1 cellular context compared by ENCODE assay signal in the genomic region with DNA sequence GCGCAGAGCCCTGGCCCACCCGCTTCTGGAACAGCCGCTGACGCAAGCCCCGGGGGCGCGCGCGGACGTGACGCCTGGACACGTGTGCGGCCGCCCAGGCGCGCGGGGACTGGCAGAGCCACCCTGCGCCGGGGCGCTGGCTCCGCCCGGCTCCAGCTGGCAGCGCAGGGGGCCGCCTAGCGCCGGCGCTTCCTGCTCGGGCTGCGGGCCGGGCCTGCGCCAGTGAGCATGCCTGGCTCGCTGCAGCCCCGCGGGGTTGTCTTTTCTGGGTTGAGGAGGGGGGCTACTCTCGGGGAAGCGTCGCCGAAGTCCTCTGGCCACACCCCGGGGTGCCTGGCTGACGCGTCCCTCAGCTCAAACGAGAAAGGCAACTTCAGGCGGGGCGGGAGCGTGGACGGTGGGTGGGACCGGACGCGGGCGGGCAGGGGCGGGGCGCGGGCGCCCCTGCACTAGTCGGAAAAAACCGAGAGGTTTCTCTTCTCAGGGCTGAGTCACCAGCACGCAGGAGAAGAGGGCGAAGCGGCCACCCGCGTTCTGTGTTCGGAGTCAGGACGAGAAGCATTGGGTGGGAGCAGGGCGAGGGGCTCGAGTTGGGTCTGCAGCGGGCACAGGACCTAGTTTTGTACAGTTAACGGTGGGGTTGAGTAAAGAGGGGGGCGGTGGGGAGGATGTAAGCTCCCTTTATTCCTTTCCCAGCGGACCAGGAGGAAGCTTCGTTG.
A peak's percentile ranks its signal among the peaks of the same experiment; 100 is the strongest.
TF ChIP-seq lines count a peak whose summit lies in the region.

A gene with protein sequence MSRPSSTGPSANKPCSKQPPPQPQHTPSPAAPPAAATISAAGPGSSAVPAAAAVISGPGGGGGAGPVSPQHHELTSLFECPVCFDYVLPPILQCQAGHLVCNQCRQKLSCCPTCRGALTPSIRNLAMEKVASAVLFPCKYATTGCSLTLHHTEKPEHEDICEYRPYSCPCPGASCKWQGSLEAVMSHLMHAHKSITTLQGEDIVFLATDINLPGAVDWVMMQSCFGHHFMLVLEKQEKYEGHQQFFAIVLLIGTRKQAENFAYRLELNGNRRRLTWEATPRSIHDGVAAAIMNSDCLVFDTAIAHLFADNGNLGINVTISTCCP (minus strand): TSS at position 48 of the 719 bp plus-strand sequence. CDS start 320 bp downstream, outside the sequence.

TF ChIP-seq in K562, 482 proteins besides CTCF, POLR2A, EP300 and RAD21 (continued from another document):
- TF ChIP-seq, protein P1, sequence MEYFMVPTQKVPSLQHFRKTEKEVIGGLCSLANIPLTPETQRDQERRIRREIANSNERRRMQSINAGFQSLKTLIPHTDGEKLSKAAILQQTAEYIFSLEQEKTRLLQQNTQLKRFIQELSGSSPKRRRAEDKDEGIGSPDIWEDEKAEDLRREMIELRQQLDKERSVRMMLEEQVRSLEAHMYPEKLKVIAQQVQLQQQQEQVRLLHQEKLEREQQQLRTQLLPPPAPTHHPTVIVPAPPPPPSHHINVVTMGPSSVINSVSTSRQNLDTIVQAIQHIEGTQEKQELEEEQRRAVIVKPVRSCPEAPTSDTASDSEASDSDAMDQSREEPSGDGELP (CRISPR knock-in tag; IDR thresholded peaks at IDR 0.05; ENCODE audit: borderline replicate concordance), result peak; percentile 71; the same call in 1 of the 2 replicates
- TF ChIP-seq CC2D1A (IDR thresholded peaks at IDR 0.05), result peak; percentile 75
- no peak for TF ChIP-seq ZNF165 (CRISPR knock-in tag; IDR thresholded peaks at IDR 0.05; ENCODE audit: borderline replicate concordance)
- no peak for TF ChIP-seq EWSR1 (IDR thresholded peaks at IDR 0.05; ENCODE audit: borderline replicate concordance, low read depth, partially characterized antibody)
- TF ChIP-seq, protein P2, sequence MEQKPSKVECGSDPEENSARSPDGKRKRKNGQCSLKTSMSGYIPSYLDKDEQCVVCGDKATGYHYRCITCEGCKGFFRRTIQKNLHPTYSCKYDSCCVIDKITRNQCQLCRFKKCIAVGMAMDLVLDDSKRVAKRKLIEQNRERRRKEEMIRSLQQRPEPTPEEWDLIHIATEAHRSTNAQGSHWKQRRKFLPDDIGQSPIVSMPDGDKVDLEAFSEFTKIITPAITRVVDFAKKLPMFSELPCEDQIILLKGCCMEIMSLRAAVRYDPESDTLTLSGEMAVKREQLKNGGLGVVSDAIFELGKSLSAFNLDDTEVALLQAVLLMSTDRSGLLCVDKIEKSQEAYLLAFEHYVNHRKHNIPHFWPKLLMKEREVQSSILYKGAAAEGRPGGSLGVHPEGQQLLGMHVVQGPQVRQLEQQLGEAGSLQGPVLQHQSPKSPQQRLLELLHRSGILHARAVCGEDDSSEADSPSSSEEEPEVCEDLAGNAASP (IDR thresholded peaks at IDR 0.05), result no peak
- TF ChIP-seq FOXP1 (CRISPR knock-in tag; IDR thresholded peaks at IDR 0.05), result no peak
- no peak for TF ChIP-seq MED1 (CRISPR knock-in tag; IDR thresholded peaks at IDR 0.05; ENCODE audit: borderline replicate concordance)
